In the genomic region with DNA sequence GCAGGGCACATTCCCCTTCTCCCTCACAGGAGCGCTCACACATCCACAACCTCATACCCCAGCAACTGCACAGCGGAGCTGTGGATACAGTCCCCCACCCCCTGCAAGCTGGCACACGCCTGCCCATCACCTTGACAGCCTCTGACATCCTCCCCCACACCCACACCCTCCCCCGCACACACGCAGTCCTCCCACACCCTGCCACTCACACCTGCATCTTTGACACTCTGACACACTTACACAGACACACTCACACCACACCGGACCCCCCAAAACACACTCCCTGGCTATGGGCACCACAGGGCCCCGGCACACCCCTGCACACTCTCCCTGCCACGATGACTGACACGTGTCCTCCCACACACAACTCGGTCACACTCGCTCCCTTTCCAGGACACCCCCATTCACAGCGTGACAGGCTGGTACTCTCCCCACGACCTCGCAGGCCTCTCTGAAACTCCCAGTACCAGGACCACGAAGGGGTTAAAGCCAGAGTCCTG, we compare ENCODE assay signal across 1 cellular context.
TF ChIP-seq lines count a peak whose summit lies in the region.

No MANE protein-coding gene starts in this region.

TF ChIP-seq in IMR-90, 13 proteins besides CTCF, POLR2A, EP300 and RAD21:
- TF ChIP-seq, protein P1, sequence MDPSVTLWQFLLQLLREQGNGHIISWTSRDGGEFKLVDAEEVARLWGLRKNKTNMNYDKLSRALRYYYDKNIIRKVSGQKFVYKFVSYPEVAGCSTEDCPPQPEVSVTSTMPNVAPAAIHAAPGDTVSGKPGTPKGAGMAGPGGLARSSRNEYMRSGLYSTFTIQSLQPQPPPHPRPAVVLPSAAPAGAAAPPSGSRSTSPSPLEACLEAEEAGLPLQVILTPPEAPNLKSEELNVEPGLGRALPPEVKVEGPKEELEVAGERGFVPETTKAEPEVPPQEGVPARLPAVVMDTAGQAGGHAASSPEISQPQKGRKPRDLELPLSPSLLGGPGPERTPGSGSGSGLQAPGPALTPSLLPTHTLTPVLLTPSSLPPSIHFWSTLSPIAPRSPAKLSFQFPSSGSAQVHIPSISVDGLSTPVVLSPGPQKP (IDR thresholded peaks at IDR 0.05; ENCODE audit: borderline replicate concordance, low read depth, low read length) = no peak
- TF ChIP-seq BHLHE40 (IDR thresholded peaks at IDR 0.05; ENCODE audit: low read depth, low read length) = no peak
- TF ChIP-seq FOS (IDR thresholded peaks at IDR 0.05; ENCODE audit: low read depth, low read length) = no peak
- TF ChIP-seq SMC3 (IDR thresholded peaks at IDR 0.05; ENCODE audit: low read depth, low read length) = no peak
- TF ChIP-seq CHD1 (IDR thresholded peaks at IDR 0.05; ENCODE audit: low read depth, low read length) = no peak
- no peak for TF ChIP-seq MAFK (IDR thresholded peaks at IDR 0.05; ENCODE audit: low read depth, low read length)
- TF ChIP-seq CEBPB (IDR thresholded peaks at IDR 0.05; ENCODE audit: low read depth, low read length) = no peak
- TF ChIP-seq USF2 (IDR thresholded peaks at IDR 0.05; ENCODE audit: low read depth, low read length) = no peak
- no peak for TF ChIP-seq RCOR1 (IDR thresholded peaks at IDR 0.05; ENCODE audit: insufficient replicate concordance, low read length)
- no peak for TF ChIP-seq RFX5 (IDR thresholded peaks at IDR 0.05; ENCODE audit: low read depth, low read length)
- no peak for TF ChIP-seq MXI1 (IDR thresholded peaks at IDR 0.05; ENCODE audit: borderline replicate concordance, low read depth, low read length)
- no peak for TF ChIP-seq MAZ (IDR thresholded peaks at IDR 0.05; ENCODE audit: borderline replicate concordance, low read depth, low read length)
- TF ChIP-seq NFE2L2 (IDR thresholded peaks at IDR 0.05; ENCODE audit: low read depth, low read length) = no peak
TF ChIP-seq in IMR-90: peak in this region for 0.
